In the genomic region with DNA sequence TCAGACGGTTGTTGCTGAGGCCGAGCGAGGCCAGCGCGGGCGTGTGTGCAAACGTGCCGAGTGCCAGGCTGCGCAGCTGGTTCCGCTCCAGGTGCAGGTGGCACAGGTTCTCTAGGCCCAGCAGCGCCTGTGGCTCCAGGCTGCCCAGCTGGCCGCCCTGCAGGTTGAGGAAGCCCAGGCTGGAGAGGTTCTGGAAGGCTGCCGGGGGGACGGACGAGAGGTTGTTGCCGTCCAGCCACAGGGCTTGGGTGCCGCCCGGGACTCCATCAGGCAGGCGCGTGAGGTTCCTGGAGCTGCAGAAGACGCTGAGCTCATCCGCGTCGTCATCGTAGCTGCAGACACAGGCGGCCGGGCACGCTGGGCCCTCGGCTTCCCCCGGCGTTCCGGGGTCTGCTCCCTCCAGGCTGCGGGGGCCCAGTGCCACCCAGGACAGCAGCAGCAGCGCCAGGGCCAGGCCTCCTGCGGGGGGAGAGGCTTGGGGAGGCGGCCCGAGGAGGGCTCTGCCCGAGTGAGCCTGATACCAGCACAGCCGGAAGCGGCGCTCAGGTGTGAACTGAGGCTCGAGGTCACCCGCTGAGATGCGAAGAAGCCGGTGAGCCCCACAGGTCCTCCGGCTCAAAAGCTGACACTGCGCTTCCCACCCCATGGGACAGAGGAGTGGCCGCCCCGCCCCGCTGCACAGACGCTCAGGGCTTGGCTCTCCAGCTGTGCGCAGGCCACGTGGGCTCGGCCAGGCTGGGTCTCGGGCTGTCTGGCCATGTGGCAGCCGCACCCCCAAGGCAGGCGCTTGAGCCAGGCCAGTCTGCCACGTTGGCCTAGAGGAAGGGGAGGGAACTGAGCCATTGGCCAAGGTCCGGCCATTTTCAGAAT, we compare ENCODE assay signal across 1 cellular context.
TF ChIP-seq lines count a peak whose summit lies in the region.

No MANE protein-coding gene starts in this region.

TF ChIP-seq in K562, 482 proteins besides CTCF, POLR2A, EP300 and RAD21:
- no peak for TF ChIP-seq ZNF311 (CRISPR knock-in tag; IDR thresholded peaks at IDR 0.05)
- TF ChIP-seq HNRNPL (IDR thresholded peaks at IDR 0.05; ENCODE audit: low read depth, low read length) = 0 out of 2 replicates have a peak, but pooled peaks have one; percentile 2
TF ChIP-seq in K562: peak in this region for 1.
